ENCODE assay signal across 28 cellular contexts in genomic region chr2:42274872-42275271, GRCh38.
DNase-seq lines count a peak whose midpoint lies in the region; ATAC-seq and TF ChIP-seq lines count a peak whose summit lies in the region.
"Had no signal": no experiment of that assay in that cellular context is flagged by ENCODE, and none has a peak within 500 bp of the region (broad histone marks: within the 10 kb centered on the region; RNA-seq: fewer than 3 reads in every experiment).

No MANE protein-coding gene starts in this region.

- ATAC-seq in activated T-helper 17 cell treated with anti-CD3 and anti-CD28 coated beads, Interleukin-2, amount 50 U/mL, for 72 hours (replicated peaks) = no peak
- no peak for ATAC-seq in naive thymus-derived CD4-positive, alpha-beta T cell
- no peak for ATAC-seq in GM18867 (IDR thresholded peaks at IDR 0.05; ENCODE audit: unreplicated experiment)
- ATAC-seq: activated CD8-positive, alpha-beta memory T cell treated with anti-CD3 and anti-CD28 coated beads, Interleukin-2, amount 10 ng/mL, durations not matched to agents 7 days and 5 days; activated T-cell treated with anti-CD3 and anti-CD28 coated beads, Interleukin-2, amount 50 U/mL, for 72 hours; GM23338; left colon; Right ventricle myocardium inferior had no signal

- no peak overlapping the region for H3K4me3 ChIP-seq in OCI-LY1 (ENCODE audit: low read depth, low read length, poor library complexity, severe bottlenecking)
- no peak overlapping the region for H3K4me3 ChIP-seq in naive thymus-derived CD4-positive, alpha-beta T cell (ENCODE audit: low read length)
- H3K4me3 ChIP-seq: GM23338, stomach, tibial artery had no signal

- POLR2A ChIA-PET in naive thymus-derived CD4-positive, alpha-beta T cell (lab: Charles Lee) = interaction anchor here (0.6 to 1.0 kb wide), 2 partner anchors 14 to 18 kb away, joined by 3 read pairs; no protein-coding TSS in a partner anchor

- H3K27me3 ChIP-seq in OCI-LY1 (ENCODE audit: insufficient read depth, low read length) = no peaks in the 10 kb centered on the region
- H3K27me3 ChIP-seq in naive thymus-derived CD4-positive, alpha-beta T cell (ENCODE audit: control insufficient read depth in 2 of 2, insufficient read depth in 2 of 2, low read length in 2 of 2) = no peaks in the 10 kb centered on the region
- H3K27me3 ChIP-seq: stomach, tibial artery had no signal

- DNase-seq in ELR (ENCODE audit: low read depth) (peak; percentile 17), T1000 (lab: John Stamatoyannopoulos, UW) (no peak), hippocampal formation (lab: John Stamatoyannopoulos, UW) (no peak)
- no peak for DNase-seq in naive thymus-derived CD4-positive, alpha-beta T cell
- DNase-seq: activated CD4-positive, alpha-beta T cell treated with anti-CD3 and anti-CD28 coated beads for 48 hours; activated CD8-positive, alpha-beta memory T cell treated with anti-CD3 and anti-CD28 coated beads, Interleukin-2, amount 10 ng/mL, durations not matched to agents 7 days and 5 days; activated naive CD4-positive, alpha-beta T cell treated with anti-CD3 and anti-CD28 coated beads, Interleukin-2, amount 50 U/mL, for 16 hours; activated T-cell treated with anti-CD3 and anti-CD28 coated beads, Interleukin-2, amount 50 U/mL, for 72 hours; anterior cingulate cortex; CD8-positive, alpha-beta memory T cell; dermis blood vessel endothelial cell; DMS153; GDM1; head of caudate nucleus; KBM-7; left colon; NCI-H1694; NCI-H526 treated with DMSO at 0.1 percent for 48 hours; nucleus accumbens; stomach; SW 1271; tibial artery had no signal

- H3K4me3 Mint-ChIP-seq in activated T-helper 17 cell treated with anti-CD3 and anti-CD28 coated beads, Interleukin-2, amount 50 U/mL, for 72 hours = no peak overlapping the region
- H3K4me3 Mint-ChIP-seq in naive thymus-derived CD4-positive, alpha-beta T cell = no peak overlapping the region
- H3K4me3 Mint-ChIP-seq: activated CD8-positive, alpha-beta memory T cell treated with anti-CD3 and anti-CD28 coated beads, Interleukin-2, amount 10 ng/mL, durations not matched to agents 7 days and 5 days; activated T-cell treated with anti-CD3 and anti-CD28 coated beads, Interleukin-2, amount 50 U/mL, for 72 hours; CD8-positive, alpha-beta memory T cell; GM23338; memory B cell had no signal

- peak overlapping the region; percentile 5 for H3K27ac Mint-ChIP-seq in activated T-helper 17 cell treated with anti-CD3 and anti-CD28 coated beads, Interleukin-2, amount 50 U/mL, for 72 hours
- H3K27ac Mint-ChIP-seq in naive thymus-derived CD4-positive, alpha-beta T cell = peak overlapping the region in 5 of 9 donors; percentile 9 to 84 (median 33)
- H3K27ac Mint-ChIP-seq: activated CD8-positive, alpha-beta memory T cell treated with anti-CD3 and anti-CD28 coated beads, Interleukin-2, amount 10 ng/mL, durations not matched to agents 7 days and 5 days; activated T-cell treated with anti-CD3 and anti-CD28 coated beads, Interleukin-2, amount 50 U/mL, for 72 hours; GM23338 had no signal

- CTCF ChIA-PET in naive thymus-derived CD4-positive, alpha-beta T cell (lab: Charles Lee) = interaction anchor here (0.6 kb wide), 1 partner anchor 187 kb away, joined by 4 read pairs; no protein-coding TSS in a partner anchor

- H3K9me3 Mint-ChIP-seq in activated T-helper 17 cell treated with anti-CD3 and anti-CD28 coated beads, Interleukin-2, amount 50 U/mL, for 72 hours = no peaks in the 10 kb centered on the region
- H3K9me3 Mint-ChIP-seq in naive thymus-derived CD4-positive, alpha-beta T cell = peaks cover 0 to under 1% (median 0%) of the 10 kb centered on the region in 11 donors
- H3K9me3 Mint-ChIP-seq: activated T-cell treated with anti-CD3 and anti-CD28 coated beads, Interleukin-2, amount 50 U/mL, for 72 hours; CD8-positive, alpha-beta memory T cell; GM23338; memory B cell had no signal

- TF ChIP-seq CTCF in OCI-LY1 (IDR thresholded peaks at IDR 0.05; ENCODE audit: low read length) = peak; percentile 7; the same call in 1 of the 2 replicates

- H3K36me3 Mint-ChIP-seq in activated T-helper 17 cell treated with anti-CD3 and anti-CD28 coated beads, Interleukin-2, amount 50 U/mL, for 72 hours (ENCODE audit: low read depth) = peaks cover 75% of the 10 kb centered on the region
- H3K36me3 Mint-ChIP-seq in naive thymus-derived CD4-positive, alpha-beta T cell = peaks cover 7 to 33% (median 19%) of the 10 kb centered on the region in 5 donors

- no peaks in the 10 kb centered on the region for H3K4me1 ChIP-seq in OCI-LY1 (ENCODE audit: insufficient read depth, low read length, severe bottlenecking)
- no peaks in the 10 kb centered on the region for H3K4me1 ChIP-seq in naive thymus-derived CD4-positive, alpha-beta T cell (ENCODE audit: control insufficient read depth in 2 of 2, insufficient read depth in 2 of 2, low read length in 2 of 2)

- H4K20me1 ChIP-seq in OCI-LY1 (ENCODE audit: insufficient read depth, low read length) = no peaks in the 10 kb centered on the region

- H2AFZ ChIP-seq in OCI-LY1 (ENCODE audit: low read length) = no peak overlapping the region
- H2AFZ ChIP-seq: GM23338 had no signal

- H3K4me2 ChIP-seq in OCI-LY1 (ENCODE audit: low read length) = no peak overlapping the region
- H3K4me2 ChIP-seq: GM23338 had no signal

- no peaks in the 10 kb centered on the region for H3K79me2 ChIP-seq in OCI-LY1 (ENCODE audit: insufficient read depth, low read length)

- H3K9me2 ChIP-seq in OCI-LY1 (ENCODE audit: low read depth, low read length) = no peaks in the 10 kb centered on the region

- H3K27ac ChIP-seq in OCI-LY1 (ENCODE audit: low read depth, low read length, poor library complexity, severe bottlenecking) = no peak overlapping the region
- H3K27ac ChIP-seq in naive thymus-derived CD4-positive, alpha-beta T cell (ENCODE audit: low read depth, low read length) = no peak overlapping the region
- H3K27ac ChIP-seq: stomach, tibial artery had no signal

- no peaks in the 10 kb centered on the region for H3K9me3 ChIP-seq in OCI-LY1 (ENCODE audit: low read length)
- H3K9me3 ChIP-seq in naive thymus-derived CD4-positive, alpha-beta T cell (ENCODE audit: control insufficient read depth in 2 of 3, low read length in 3 of 3) = no peaks in the 10 kb centered on the region
- H3K9me3 ChIP-seq: stomach, tibial artery had no signal

- H3F3A ChIP-seq in OCI-LY1 (ENCODE audit: insufficient read depth, low read length) = no peaks in the 10 kb centered on the region

- intact Hi-C loops in naive thymus-derived CD4-positive, alpha-beta T cell (cut with micrococcal nuclease) = no loop called here

- H3K36me3 ChIP-seq in OCI-LY1 (ENCODE audit: insufficient read depth, low read length) = no peaks in the 10 kb centered on the region
- H3K36me3 ChIP-seq in naive thymus-derived CD4-positive, alpha-beta T cell (ENCODE audit: control insufficient read depth in 2 of 3, insufficient read depth in 3 of 3, low read length in 3 of 3) = peaks cover 0 to 21% (median 6%) of the 10 kb centered on the region in 3 experiments
- H3K36me3 ChIP-seq: tibial artery had no signal

- no peaks in the 10 kb centered on the region for H3K4me1 Mint-ChIP-seq in activated T-helper 17 cell treated with anti-CD3 and anti-CD28 coated beads, Interleukin-2, amount 50 U/mL, for 72 hours
- peaks cover 0 to 22% (median 4%) of the 10 kb centered on the region in 7 donors for H3K4me1 Mint-ChIP-seq in naive thymus-derived CD4-positive, alpha-beta T cell
- H3K4me1 Mint-ChIP-seq: GM23338, memory B cell had no signal

- H3K27me3 Mint-ChIP-seq in activated T-helper 17 cell treated with anti-CD3 and anti-CD28 coated beads, Interleukin-2, amount 50 U/mL, for 72 hours = no peaks in the 10 kb centered on the region
- H3K27me3 Mint-ChIP-seq in naive thymus-derived CD4-positive, alpha-beta T cell = no peaks in the 10 kb centered on the region
- H3K27me3 Mint-ChIP-seq: activated CD8-positive, alpha-beta memory T cell treated with anti-CD3 and anti-CD28 coated beads, Interleukin-2, amount 10 ng/mL, durations not matched to agents 7 days and 5 days; CD8-positive, alpha-beta memory T cell; memory B cell had no signal

- no peak overlapping the region for H3K9ac ChIP-seq in OCI-LY1 (ENCODE audit: low read length)
